9 cellular contexts compared by ENCODE assay signal in the genomic region with DNA sequence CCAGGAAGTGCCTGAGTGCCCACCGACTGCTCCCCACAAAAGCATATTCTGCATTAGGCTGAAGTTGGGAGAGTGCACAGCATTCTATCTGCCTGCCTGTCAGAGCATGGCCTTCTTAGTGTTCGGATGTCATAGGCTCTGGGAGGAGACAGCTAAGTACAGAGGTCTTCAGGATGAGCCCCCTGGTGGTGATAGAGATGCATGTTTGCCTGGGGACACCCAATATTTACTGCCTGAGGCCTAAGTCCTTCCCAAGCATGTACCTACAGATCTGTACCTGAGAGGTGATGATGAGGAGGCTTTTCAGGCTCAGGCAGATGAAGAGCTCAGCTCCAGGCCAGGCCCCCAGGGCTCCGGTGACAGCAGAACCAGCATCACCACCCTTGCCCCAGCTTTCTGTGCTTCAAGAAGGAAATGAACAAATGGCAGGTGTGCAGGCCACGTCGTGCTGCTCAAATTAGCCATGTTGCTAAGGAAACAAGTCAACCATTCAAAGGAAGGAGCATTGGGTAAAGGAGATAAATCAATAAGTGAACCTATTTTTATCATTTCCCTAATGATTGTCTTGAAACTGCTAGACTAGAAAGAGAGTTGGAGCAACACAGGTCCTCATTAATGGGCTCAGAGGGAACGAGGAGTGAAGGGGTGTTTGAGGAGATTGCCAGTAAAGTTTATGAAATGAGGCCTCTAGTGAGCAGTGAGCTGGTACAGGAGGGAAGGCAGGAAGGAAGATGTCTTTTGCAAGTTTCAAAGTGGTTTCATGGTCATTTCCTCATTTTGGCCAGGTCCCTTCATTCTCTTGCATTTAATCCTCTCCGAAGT. TPM values are rescaled to one million over a fixed set of nuclear protein-coding genes. Genes with fewer than 3 reads are reported as not detected.
DNase-seq lines count a peak whose midpoint lies in the region; ATAC-seq and TF ChIP-seq lines count a peak whose summit lies in the region.
"Had no signal": no experiment of that assay in that cellular context is flagged by ENCODE, and none has a peak within 500 bp of the region (broad histone marks: within the 10 kb centered on the region; RNA-seq: fewer than 3 reads in every experiment).

No MANE protein-coding gene starts in this region.

- 36% methylated on average over 7 of the region's 7 CpGs for WGBS in SK-N-SH (ENCODE audit: low lambda C conversion rate)

- H3K9me2 ChIP-seq in SK-N-SH: no peaks in the 10 kb centered on the region

- POLR2A ChIA-PET in SK-N-SH (lab: Yijun Ruan, JAX): no interaction called here

- H2AFZ ChIP-seq in SK-N-SH (ENCODE audit: low read depth): no peak overlapping the region

- ATAC-seq in SK-N-SH treated with all-trans-retinoic acid at 6 μM for 48 hours (no peak; the same call in 2 of the 3 replicates), GM21360 (IDR thresholded peaks at IDR 0.05; ENCODE audit: unreplicated experiment) (peak; percentile 50), HG03439 (IDR thresholded peaks at IDR 0.05; ENCODE audit: unreplicated experiment) (peak; percentile 48)

- H3K36me3 ChIP-seq in SK-N-SH (replicated peaks in 1 of 2; ENCODE audit: control insufficient read depth in 1 of 2, insufficient read depth in 2 of 2, low read length in 1 of 2) (no peaks in the 10 kb centered on the region), colonic mucosa (no peaks in the 10 kb centered on the region)

- DNase-seq in SK-N-SH (no peak), NOMO-1 (lab: John Stamatoyannopoulos, UW; ENCODE audit: unreplicated experiment in 2 of 2) (peak; percentile 95), fibroblast of peridontal ligament (ENCODE audit: extremely low read depth) (peak; percentile 1), mucosa of gallbladder (ENCODE audit: low spot score) (no peak), colonic mucosa (no peak)

- no peak for TF ChIP-seq RAD21 in SK-N-SH (IDR thresholded peaks at IDR 0.05; ENCODE audit: low read length)

- TF ChIP-seq EP300 in SK-N-SH (IDR thresholded peaks at IDR 0.05; ENCODE audit: borderline replicate concordance in 1 of 2, low read depth in 1 of 2, low read length in 1 of 2): no peak

- TF ChIP-seq CTCF in SK-N-SH (IDR thresholded peaks at IDR 0.05) (peak; percentile 45), colonic mucosa (IDR thresholded peaks at IDR 0.05) (no peak)

- H3K4me3 ChIP-seq in SK-N-SH (ENCODE audit: low read depth in 2 of 2, low read length in 1 of 2) (peak overlapping the region in 1 of 2 experiments; percentile 32; a peak in 1 of 4 replicates), colonic mucosa (no peak overlapping the region)
- H3K4me3 ChIP-seq: skin epidermis had no signal

- no peaks in the 10 kb centered on the region for H3F3A ChIP-seq in SK-N-SH (replicated peaks; ENCODE audit: insufficient read depth)

- CTCF ChIA-PET in SK-N-SH (lab: Yijun Ruan, JAX): interaction anchor here (0.7 to 1.2 kb wide), 4 partner anchors 11 to 47 kb away, joined by 3 to 6 read pairs (median 4); no protein-coding TSS in a partner anchor

- H3K27me3 ChIP-seq in SK-N-SH (ENCODE audit: insufficient read depth): no peaks in the 10 kb centered on the region
- H3K27me3 ChIP-seq in colonic mucosa: no peaks in the 10 kb centered on the region

- H3K4me2 ChIP-seq in SK-N-SH: no peak overlapping the region

- intact Hi-C loops in colonic mucosa (cut with DNase I): no loop called here

- H3K9ac ChIP-seq in SK-N-SH (no peak overlapping the region), colonic mucosa (ENCODE audit: low read depth in 2 of 2, low read length in 2 of 2) (no peak overlapping the region)

- H4K20me1 ChIP-seq in SK-N-SH (ENCODE audit: insufficient read depth): no peaks in the 10 kb centered on the region

- H3K4me1 ChIP-seq in SK-N-SH (ENCODE audit: control insufficient read depth in 1 of 2, insufficient read depth in 2 of 2, low read depth in 1 of 2, low read length in 1 of 2): no peaks in the 10 kb centered on the region
- no peaks in the 10 kb centered on the region for H3K4me1 ChIP-seq in colonic mucosa

- no peaks in the 10 kb centered on the region for H3K79me2 ChIP-seq in SK-N-SH (ENCODE audit: insufficient read depth)

- H3K9me3 ChIP-seq in SK-N-SH (no peaks in the 10 kb centered on the region), colonic mucosa (no peaks in the 10 kb centered on the region)

- no peak overlapping the region for H3K27ac ChIP-seq in SK-N-SH (ENCODE audit: low read depth in 2 of 2, low read length in 1 of 2)
- no peak overlapping the region for H3K27ac ChIP-seq in colonic mucosa

TF ChIP-seq in SK-N-SH, 30 proteins besides CTCF, POLR2A, EP300 and RAD21:
- no peak for TF ChIP-seq RFX5 (IDR thresholded peaks at IDR 0.05; ENCODE audit: low read length)
- no peak for TF ChIP-seq ELF1 (IDR thresholded peaks at IDR 0.05)
- TF ChIP-seq REST (IDR thresholded peaks at IDR 0.05; ENCODE audit: low read depth, low read length): no peak
- TF ChIP-seq SMC3 (IDR thresholded peaks at IDR 0.05; ENCODE audit: low read depth, low read length): no peak
TF ChIP-seq in SK-N-SH: peak in this region for 0.

TF ChIP-seq in SK-N-SH treated with all-trans-retinoic acid at 6 μM for 48 hours, 23 proteins besides CTCF, POLR2A, EP300 and RAD21:
- no peak for TF ChIP-seq SNAI2 (CRISPR knock-in tag; IDR thresholded peaks at IDR 0.05)
- TF ChIP-seq POU6F1 (CRISPR knock-in tag; IDR thresholded peaks at IDR 0.05; ENCODE audit: borderline replicate concordance, low read depth): no peak
- no peak for TF ChIP-seq ZNF565 (CRISPR knock-in tag; conservative IDR thresholded peaks at IDR 0.05; ENCODE audit: low read depth)
- TF ChIP-seq ZFP3 (CRISPR knock-in tag; IDR thresholded peaks at IDR 0.05): no peak
- no peak for TF ChIP-seq OSR1 (CRISPR knock-in tag; IDR thresholded peaks at IDR 0.05)
- TF ChIP-seq ZNF70 (CRISPR knock-in tag; IDR thresholded peaks at IDR 0.05): no peak
- no peak for TF ChIP-seq ZNF8 (CRISPR knock-in tag; IDR thresholded peaks at IDR 0.05)
- no peak for TF ChIP-seq ISL1 (CRISPR knock-in tag; IDR thresholded peaks at IDR 0.05)
- no peak for TF ChIP-seq CSDC2 (CRISPR knock-in tag; IDR thresholded peaks at IDR 0.05)

RNA-seq across cellular contexts. Expression of gene CACNA1E, which starts 21.2 kb away (rescaled TPM):
- not detected in 2 replicates for polyA plus RNA-seq in SK-N-SH (2012; rRNA removed)
- polyA plus RNA-seq in SK-N-SH (2012; cell fraction: cytosol; rRNA removed): not detected in 2 replicates
- polyA plus RNA-seq in SK-N-SH (2012; cell fraction: nucleus; rRNA removed): not detected in 2 replicates
- total RNA-seq in mucosa of gallbladder (0.63 TPM), colonic mucosa (under 1 TPM; 0.44 to 0.53 TPM)

Comparison
In these comparisons a context has a peak if more than half of its experiments do, and no peak if none do; other contexts are left out.
1. DNase-seq: peak in NOMO-1 (2 of 2) and fibroblast of peridontal ligament (single experiment); none in SK-N-SH (single experiment), mucosa of gallbladder (single experiment) and colonic mucosa (single experiment).